ENCODE assay signal across 23 cellular contexts in the genomic region with DNA sequence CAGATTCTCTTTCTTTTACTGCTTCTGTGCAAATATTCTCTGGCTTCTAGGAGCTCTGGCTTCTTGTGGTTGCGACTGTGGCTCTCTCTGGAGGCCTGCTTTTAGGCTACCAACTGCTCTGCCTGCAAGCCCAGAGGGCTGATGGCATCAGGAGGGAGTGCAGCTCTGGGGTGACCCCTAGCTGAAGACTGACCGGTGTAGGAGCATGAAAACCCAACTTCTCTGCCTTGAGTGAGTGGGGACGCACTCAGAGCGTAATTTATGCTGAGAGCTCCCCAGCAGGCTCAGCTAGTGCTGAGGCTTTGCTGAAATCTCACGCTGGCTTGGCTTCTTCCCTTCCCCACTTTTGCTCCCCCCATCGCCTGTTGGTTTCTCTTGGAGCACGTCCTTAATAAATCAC. TPM values are rescaled to one million over a fixed set of nuclear protein-coding genes. Genes with fewer than 3 reads are reported as not detected.
DNase-seq lines count a peak whose midpoint lies in the region; ATAC-seq and TF ChIP-seq lines count a peak whose summit lies in the region.
"Had no signal": no experiment of that assay in that cellular context is flagged by ENCODE, and none has a peak within 500 bp of the region (broad histone marks: within the 10 kb centered on the region; RNA-seq: fewer than 3 reads in every experiment).

No MANE protein-coding gene starts in this region.

- H3K4me1 ChIP-seq in GM23338 (ENCODE audit: insufficient read depth) (no peaks in the 10 kb centered on the region; the same call in 1 of the 2 replicates), psoas muscle (no peaks in the 10 kb centered on the region)

- no peaks in the 10 kb centered on the region for H3K9me2 ChIP-seq in GM23338 (ENCODE audit: insufficient read depth)

- no peak overlapping the region for H3K27ac Mint-ChIP-seq in GM23338
- H3K27ac Mint-ChIP-seq in activated CD8-positive, alpha-beta T cell treated with anti-CD3 and anti-CD28 coated beads, Interleukin-2, amount 10 ng/mL, durations not matched to agents 7 days and 5 days: no peak overlapping the region
- H3K27ac Mint-ChIP-seq: activated CD8-positive, alpha-beta memory T cell treated with anti-CD3 and anti-CD28 coated beads, Interleukin-2, amount 10 ng/mL, durations not matched to agents 7 days and 5 days; activated naive CD8-positive, alpha-beta T cell treated with anti-CD3 and anti-CD28 coated beads, Interleukin-2, amount 50 U/mL, for 24 hours; activated T-helper 2 cell treated with anti-CD3 and anti-CD28 coated beads, Interferon-gamma antibody, Interleukin-2, Interleukin-4, amounts not matched to agents 10 μg/mL and 5 μg/mL and 100 μg/mL, durations not matched to agents 14 hours and 24 hours and 36 hours; CD4-positive, alpha-beta T cell; nephron progenitor cell had no signal

- peak; percentile 100 for ATAC-seq in GM23338
- no peak for ATAC-seq in psoas muscle
- no peak for ATAC-seq in activated CD8-positive, alpha-beta T cell treated with anti-CD3 and anti-CD28 coated beads, Interleukin-2, amount 10 ng/mL, durations not matched to agents 7 days and 5 days
- ATAC-seq in HG03280 (IDR thresholded peaks at IDR 0.05; ENCODE audit: unreplicated experiment): no peak
- ATAC-seq: activated CD8-positive, alpha-beta memory T cell treated with anti-CD3 and anti-CD28 coated beads, Interleukin-2, amount 10 ng/mL, durations not matched to agents 7 days and 5 days; activated naive CD8-positive, alpha-beta T cell treated with anti-CD3 and anti-CD28 coated beads, Interleukin-2, amount 50 U/mL, for 24 hours; left cardiac atrium had no signal

- no peak overlapping the region for H3K27ac ChIP-seq in GM23338 (ENCODE audit: low read depth)
- no peak overlapping the region for H3K27ac ChIP-seq in psoas muscle
- H3K27ac ChIP-seq: brain microvascular endothelial cell, coronary artery, thoracic aorta had no signal

- H3K9me3 Mint-ChIP-seq in GM23338: no peaks in the 10 kb centered on the region; the same call in 2 of the 3 replicates
- no peaks in the 10 kb centered on the region for H3K9me3 Mint-ChIP-seq in activated CD8-positive, alpha-beta T cell treated with anti-CD3 and anti-CD28 coated beads, Interleukin-2, amount 10 ng/mL, durations not matched to agents 7 days and 5 days (ENCODE audit: insufficient read depth)
- H3K9me3 Mint-ChIP-seq: activated naive CD8-positive, alpha-beta T cell treated with anti-CD3 and anti-CD28 coated beads, Interleukin-2, amount 50 U/mL, for 24 hours; activated T-helper 2 cell treated with anti-CD3 and anti-CD28 coated beads, Interferon-gamma antibody, Interleukin-2, Interleukin-4, amounts not matched to agents 10 μg/mL and 5 μg/mL and 100 μg/mL, durations not matched to agents 14 hours and 24 hours and 36 hours; CD4-positive, alpha-beta T cell had no signal

- no peaks in the 10 kb centered on the region for H3K79me2 ChIP-seq in GM23338 (replicated peaks; ENCODE audit: insufficient read depth)

- peaks cover 9% of the 10 kb centered on the region for H3K27me3 Mint-ChIP-seq in GM23338 (ENCODE audit: insufficient read depth, low read depth, poor library complexity)
- peaks cover 23% of the 10 kb centered on the region for H3K27me3 Mint-ChIP-seq in activated CD8-positive, alpha-beta T cell treated with anti-CD3 and anti-CD28 coated beads, Interleukin-2, amount 10 ng/mL, durations not matched to agents 7 days and 5 days (ENCODE audit: low read depth)

- H3K36me3 ChIP-seq in GM23338 (ENCODE audit: insufficient read depth): no peaks in the 10 kb centered on the region
- H3K36me3 ChIP-seq in psoas muscle (ENCODE audit: insufficient read depth in 1 of 2, low read depth in 1 of 2): no peaks in the 10 kb centered on the region
- H3K36me3 ChIP-seq: brain microvascular endothelial cell, thoracic aorta had no signal

- intact Hi-C loops in psoas muscle (cut with DNase I): no loop called here

- no peak overlapping the region for H3K4me2 ChIP-seq in GM23338

- H3K4me3 ChIP-seq in GM23338 (no peak overlapping the region), psoas muscle (no peak overlapping the region)
- H3K4me3 ChIP-seq: coronary artery, thoracic aorta had no signal

- DNase-seq in AG08395 (ENCODE audit: low spot score): peak; percentile 18
- peak; percentile 70 for DNase-seq in GM23338 (ENCODE audit: low spot score)
- peak; percentile 58 for DNase-seq in SHP77 treated with DMSO at 0.1 percent for 48 hours (lab: John Stamatoyannopoulos, UW)
- peak; percentile 50 for DNase-seq in iPS DF 19.7 (ENCODE audit: low read depth, low spot score)
- DNase-seq in psoas muscle: no peak
- no peak for DNase-seq in activated CD8-positive, alpha-beta memory T cell treated with anti-CD3 and anti-CD28 coated beads, Interleukin-2, amount 50 U/mL, for 4 hours
- no peak for DNase-seq in activated CD8-positive, alpha-beta T cell treated with anti-CD3 and anti-CD28 coated beads, Interleukin-2, amount 10 ng/mL, durations not matched to agents 7 days and 5 days
- DNase-seq: activated CD4-positive, alpha-beta T cell treated with anti-CD3 and anti-CD28 coated beads for 4 hours; activated CD8-positive, alpha-beta memory T cell treated with anti-CD3 and anti-CD28 coated beads, Interleukin-2, amount 10 ng/mL, durations not matched to agents 7 days and 5 days; activated naive CD8-positive, alpha-beta T cell treated with anti-CD3 and anti-CD28 coated beads, Interleukin-2, amount 50 U/mL, for 24 hours; brain microvascular endothelial cell; CD4-positive, alpha-beta T cell; DND-41; hypothalamus; left cardiac atrium; NCI-H1105; NCI-H2171 treated with DMSO at 0.1 percent for 48 hours; NCI-H748 treated with DMSO at 0.1 percent for 48 hours; nephron progenitor cell had no signal

- H3F3A ChIP-seq in GM23338 (replicated peaks; ENCODE audit: low read depth): no peaks in the 10 kb centered on the region

- no peaks in the 10 kb centered on the region for H3K27me3 ChIP-seq in GM23338 (ENCODE audit: insufficient read depth)
- peaks cover 0 to 33% (median 10%) of the 10 kb centered on the region in 3 donors for H3K27me3 ChIP-seq in psoas muscle (ENCODE audit: insufficient read depth in 3 of 3, low read length in 2 of 3)
- H3K27me3 ChIP-seq: brain microvascular endothelial cell had no signal

- CTCF ChIA-PET in activated CD8-positive, alpha-beta T cell treated with anti-CD3 and anti-CD28 coated beads, Interleukin-2, amount 10 ng/mL, durations not matched to agents 7 days and 5 days (lab: Charles Lee): interaction anchor here (1.0 kb wide), 1 partner anchor 16 kb away, joined by 5 read pairs; no protein-coding TSS in a partner anchor

- POLR2A ChIA-PET in activated CD8-positive, alpha-beta T cell treated with anti-CD3 and anti-CD28 coated beads, Interleukin-2, amount 10 ng/mL, durations not matched to agents 7 days and 5 days (lab: Charles Lee): no interaction called here

- no peaks in the 10 kb centered on the region for H4K20me1 ChIP-seq in GM23338 (replicated peaks; ENCODE audit: insufficient read depth)

- TF ChIP-seq CTCF in GM23338 (conservative IDR thresholded peaks at IDR 0.05; ENCODE audit: low read depth in 2 of 2) (peak; percentile 41 to 68), psoas muscle (IDR thresholded peaks at IDR 0.05) (no peak)

- 0 out of 3 replicates have a peak, but pooled peaks cover 2% of the 10 kb centered on the region for H3K4me1 Mint-ChIP-seq in GM23338
- H3K4me1 Mint-ChIP-seq in activated CD8-positive, alpha-beta T cell treated with anti-CD3 and anti-CD28 coated beads, Interleukin-2, amount 10 ng/mL, durations not matched to agents 7 days and 5 days (ENCODE audit: low read depth): no peaks in the 10 kb centered on the region
- H3K4me1 Mint-ChIP-seq: activated CD8-positive, alpha-beta memory T cell treated with anti-CD3 and anti-CD28 coated beads, Interleukin-2, amount 10 ng/mL, durations not matched to agents 7 days and 5 days; activated naive CD8-positive, alpha-beta T cell treated with anti-CD3 and anti-CD28 coated beads, Interleukin-2, amount 50 U/mL, for 24 hours had no signal

- WGBS in psoas muscle, 3 donors: 11 to 20% (median 14%) methylated on average over 7 of the region's 7 CpGs

- H3K4me3 Mint-ChIP-seq in GM23338: no peak overlapping the region
- H3K4me3 Mint-ChIP-seq in activated CD8-positive, alpha-beta T cell treated with anti-CD3 and anti-CD28 coated beads, Interleukin-2, amount 10 ng/mL, durations not matched to agents 7 days and 5 days: no peak overlapping the region
- H3K4me3 Mint-ChIP-seq: activated CD8-positive, alpha-beta memory T cell treated with anti-CD3 and anti-CD28 coated beads, Interleukin-2, amount 10 ng/mL, durations not matched to agents 7 days and 5 days; activated naive CD8-positive, alpha-beta T cell treated with anti-CD3 and anti-CD28 coated beads, Interleukin-2, amount 50 U/mL, for 24 hours; CD4-positive, alpha-beta T cell; nephron progenitor cell had no signal

- peak overlapping the region; percentile 85; the same call in 1 of the 2 replicates for H2AFZ ChIP-seq in GM23338

- no peaks in the 10 kb centered on the region for H3K9me3 ChIP-seq in psoas muscle
- H3K9me3 ChIP-seq: thoracic aorta had no signal

- no peaks in the 10 kb centered on the region for H3K36me3 Mint-ChIP-seq in GM23338 (ENCODE audit: low read depth)
- no peaks in the 10 kb centered on the region for H3K36me3 Mint-ChIP-seq in activated CD8-positive, alpha-beta T cell treated with anti-CD3 and anti-CD28 coated beads, Interleukin-2, amount 10 ng/mL, durations not matched to agents 7 days and 5 days (ENCODE audit: low read depth)
- H3K36me3 Mint-ChIP-seq: activated CD8-positive, alpha-beta memory T cell treated with anti-CD3 and anti-CD28 coated beads, Interleukin-2, amount 10 ng/mL, durations not matched to agents 7 days and 5 days had no signal

TF ChIP-seq in GM23338, 12 proteins besides CTCF, POLR2A, EP300 and RAD21 (continues in another document):
- no peak for TF ChIP-seq ZNF331 (CRISPR knock-in tag; IDR thresholded peaks at IDR 0.05; ENCODE audit: low read depth)
- TF ChIP-seq NANOG (IDR thresholded peaks at IDR 0.05; ENCODE audit: borderline replicate concordance): no peak

RNA-seq across cellular contexts. Expression of gene RBM19, which starts 29.9 kb away (rescaled TPM):
- total RNA-seq in GM23338 (2014; rRNA removed; shearing (Covaris generic)): 44.3 and 56.7 TPM in 2 replicates
- polyA plus RNA-seq in GM23338 (2016; fragmentation: Nextera tagmentation; extraction: Ambion mirVana): 40.1 and 43.4 TPM in 2 replicates
- total RNA-seq in psoas muscle: 10 to 100 TPM; 16.0 to 28.6 (median 21.5) TPM
- 10 to 100 TPM; 14.2 to 59.4 (median 30.9) TPM for polyA plus RNA-seq in psoas muscle
- 10 to 100 TPM; 29.6 to 33.8 TPM for total RNA-seq in activated CD8-positive, alpha-beta T cell treated with anti-CD3 and anti-CD28 coated beads, Interleukin-2, amount 10 ng/mL, durations not matched to agents 7 days and 5 days

Comparison
In these comparisons a context has a peak if more than half of its experiments do, and no peak if none do; other contexts are left out.
1. DNase-seq: peak in AG08395 (single experiment), GM23338 (single experiment), SHP77 treated with DMSO at 0.1 percent for 48 hours (single experiment) and iPS DF 19.7 (single experiment); none in psoas muscle (0 of 2), activated CD8-positive, alpha-beta memory T cell treated with anti-CD3 and anti-CD28 coated beads, Interleukin-2, amount 50 U/mL, for 4 hours (single experiment) and activated CD8-positive, alpha-beta T cell treated with anti-CD3 and anti-CD28 coated beads, Interleukin-2, amount 10 ng/mL, durations not matched to agents 7 days and 5 days (single experiment).